ENCODE assay signal across 9 cellular contexts in genomic region chr16:28189237-28189636, GRCh38. TPM values are rescaled to one million over a fixed set of nuclear protein-coding genes. Genes with fewer than 3 reads are reported as not detected.
DNase-seq lines count a peak whose midpoint lies in the region; ATAC-seq and TF ChIP-seq lines count a peak whose summit lies in the region.
"Had no signal": no experiment of that assay in that cellular context is flagged by ENCODE, and none has a peak within 500 bp of the region (broad histone marks: within the 10 kb centered on the region; RNA-seq: fewer than 3 reads in every experiment).

No MANE protein-coding gene starts in this region.

- H4K20me1 ChIP-seq in HCT116 (ENCODE audit: insufficient read depth): peaks cover 61% of the 10 kb centered on the region; the same call in 1 of the 2 replicates

- H3K79me2 ChIP-seq in HCT116 (ENCODE audit: insufficient read depth, low read length): peaks cover 100% of the 10 kb centered on the region

- no peak overlapping the region for H3K4me3 ChIP-seq in HCT116 (replicated peaks in 1 of 2; ENCODE audit: low read depth in 1 of 2, low read length in 2 of 2)
- no peak overlapping the region for H3K4me3 ChIP-seq in right lobe of liver

- no peaks in the 10 kb centered on the region for H3K27me3 ChIP-seq in HCT116 (ENCODE audit: insufficient read depth, low read length)
- no peaks in the 10 kb centered on the region for H3K27me3 ChIP-seq in right lobe of liver

- peak overlapping the region; percentile 75 for H3K4me3 Mint-ChIP-seq in activated T-helper 17 cell treated with anti-CD3 and anti-CD28 coated beads, Interleukin-2, amount 50 U/mL, for 72 hours

- peak overlapping the region; percentile 82 for H3K27ac Mint-ChIP-seq in activated T-helper 17 cell treated with anti-CD3 and anti-CD28 coated beads, Interleukin-2, amount 50 U/mL, for 72 hours

- intact Hi-C loops in HCT116 (cut with micrococcal nuclease) (no loop called here), right lobe of liver (cut with DNase I) (no loop called here)

- H3K27me3 Mint-ChIP-seq in activated T-helper 17 cell treated with anti-CD3 and anti-CD28 coated beads, Interleukin-2, amount 50 U/mL, for 72 hours: no peaks in the 10 kb centered on the region

- no peak overlapping the region for H3K27ac ChIP-seq in HCT116 (ENCODE audit: low read depth, low read length)
- H3K27ac ChIP-seq in right lobe of liver: peak overlapping the region in 1 of 3 donors; percentile 33

- 0 out of 4 replicates have a peak, but pooled peaks cover 0 to 3% of the 10 kb centered on the region in 2 experiments for H3K9me3 ChIP-seq in HCT116 (ENCODE audit: control insufficient read depth in 1 of 2, insufficient read depth in 1 of 2, low read depth in 1 of 2, low read length in 2 of 2)
- H3K9me3 ChIP-seq in right lobe of liver: no peaks in the 10 kb centered on the region

- ATAC-seq in HCT116: peak; percentile 71
- ATAC-seq in activated T-helper 17 cell treated with anti-CD3 and anti-CD28 coated beads, Interleukin-2, amount 50 U/mL, for 72 hours (replicated peaks): peak; percentile 26
- peak; percentile 50 to 60 (median 58) for ATAC-seq in right lobe of liver
- ATAC-seq in GM19463 (IDR thresholded peaks at IDR 0.05; ENCODE audit: unreplicated experiment): no peak
- ATAC-seq in HG03457 (IDR thresholded peaks at IDR 0.05; ENCODE audit: unreplicated experiment): no peak
- ATAC-seq in HG03280 (IDR thresholded peaks at IDR 0.05; ENCODE audit: unreplicated experiment): no peak

- TF ChIP-seq POLR2A in HCT116 (IDR thresholded peaks at IDR 0.05; ENCODE audit: borderline replicate concordance, extremely low read depth, insufficient read depth, insufficient read length) (no peak), right lobe of liver (IDR thresholded peaks at IDR 0.05) (no peak)

- no peak for TF ChIP-seq RAD21 in HCT116 (IDR thresholded peaks at IDR 0.05; ENCODE audit: low read depth)

- H2AFZ ChIP-seq in HCT116 (ENCODE audit: low read depth, low read length, poor library complexity, severe bottlenecking): no peak overlapping the region

- TF ChIP-seq CTCF in HCT116 (IDR thresholded peaks at IDR 0.05 in 2 of 3, conservative IDR thresholded peaks at IDR 0.05 in 1 of 3; ENCODE audit: borderline replicate concordance in 1 of 3, insufficient read depth in 1 of 3, low read depth in 2 of 3, low read length in 2 of 3): no peak
- TF ChIP-seq CTCF in right lobe of liver (IDR thresholded peaks at IDR 0.05): no peak

- H3K4me1 Mint-ChIP-seq in activated T-helper 17 cell treated with anti-CD3 and anti-CD28 coated beads, Interleukin-2, amount 50 U/mL, for 72 hours: peaks cover 67% of the 10 kb centered on the region

- WGBS in right lobe of liver (ENCODE audit: insufficient coverage, low coverage, low lambda C conversion rate, missing lambda C conversion rate): 48% methylated on average over 2 of the region's 4 CpGs

- H3K4me1 ChIP-seq in HCT116 (ENCODE audit: control insufficient read depth in 1 of 2, insufficient read depth in 2 of 2, low read length in 2 of 2): peaks cover 4 to 60% of the 10 kb centered on the region in 2 experiments; a peak in 3 of 4 replicates
- no peaks in the 10 kb centered on the region for H3K4me1 ChIP-seq in right lobe of liver

- CTCF ChIA-PET in HCT116 (lab: Charles Lee): no interaction called here

- no peak overlapping the region for H3K4me2 ChIP-seq in HCT116 (ENCODE audit: low read length)

- H3K36me3 ChIP-seq in HCT116 (ENCODE audit: control insufficient read depth in 1 of 2, insufficient read depth in 2 of 2, low read length in 2 of 2) (peaks cover 0 to 22% of the 10 kb centered on the region in 2 experiments; a peak in 1 of 4 replicates), right lobe of liver (no peaks in the 10 kb centered on the region)

- no peaks in the 10 kb centered on the region for H3K9me3 Mint-ChIP-seq in activated T-helper 17 cell treated with anti-CD3 and anti-CD28 coated beads, Interleukin-2, amount 50 U/mL, for 72 hours

- RAD21 ChIA-PET in HCT116 (lab: Charles Lee; ENCODE audit: low non-redundant PET in 1 of 2, low total read pairs in 2 of 2, uncharacterized antibody in 2 of 2, unreplicated experiment in 2 of 2): no interaction called here

- POLR2A ChIA-PET in HCT116 (lab: Charles Lee): no interaction called here

- no peak overlapping the region for H3K9ac ChIP-seq in HCT116 (ENCODE audit: low read length)

- H3K36me3 Mint-ChIP-seq in activated T-helper 17 cell treated with anti-CD3 and anti-CD28 coated beads, Interleukin-2, amount 50 U/mL, for 72 hours (ENCODE audit: low read depth): peaks cover 83% of the 10 kb centered on the region

- no TSS peak for BruUV-seq in HCT116 (replicated peaks; lab: Mats Ljungman, UMichigan)

- H3K9me2 ChIP-seq in HCT116 (ENCODE audit: insufficient read depth): no peaks in the 10 kb centered on the region

- peak; percentile 66 for DNase-seq in CD1c-positive myeloid dendritic cell (ENCODE audit: extremely low spot score)
- DNase-seq in HCT116 (ENCODE audit: low read depth, low spot score): no peak
- peak in 1 of 3 donors; percentile 32 for DNase-seq in right lobe of liver
- no peak for DNase-seq in NCI-H2196 treated with DMSO at 0.1 percent for 48 hours (lab: John Stamatoyannopoulos, UW; ENCODE audit: unreplicated experiment)
- DNase-seq: NCI-H524 had no signal

TF ChIP-seq in HCT116, 20 proteins besides CTCF, POLR2A, EP300 and RAD21:
- TF ChIP-seq EZH2phosphoT487 (IDR thresholded peaks at IDR 0.05; ENCODE audit: borderline replicate concordance) (no peak), CBX3 (IDR thresholded peaks at IDR 0.05; ENCODE audit: low read depth) (no peak)

RNA-seq across cellular contexts. Expression of gene XPO6, which starts 22.5 kb away (rescaled TPM):
- total RNA-seq in HCT116 (2021; ENCODE audit: unreplicated experiment) (162 TPM), right lobe of liver (10 to 100 TPM; 41.8 to 62.1 (median 51.3) TPM)
- 129 and 140 TPM in 2 replicates for polyA plus RNA-seq in HCT116 (2012)
- total RNA-seq in activated T-helper 17 cell treated with anti-CD3 and anti-CD28 coated beads, Interleukin-2, amount 50 U/mL, for 72 hours: 100 to 1,000 TPM; 238 to 263 TPM

Comparison
In these comparisons a context has a peak if more than half of its experiments do, and no peak if none do; other contexts are left out.
1. ATAC-seq: peak in HCT116 (single experiment), activated T-helper 17 cell treated with anti-CD3 and anti-CD28 coated beads, Interleukin-2, amount 50 U/mL, for 72 hours (single experiment) and right lobe of liver (4 of 4); none in GM19463 (single experiment), HG03457 (single experiment) and HG03280 (single experiment).